18 cellular contexts compared by ENCODE assay signal in the genomic region with DNA sequence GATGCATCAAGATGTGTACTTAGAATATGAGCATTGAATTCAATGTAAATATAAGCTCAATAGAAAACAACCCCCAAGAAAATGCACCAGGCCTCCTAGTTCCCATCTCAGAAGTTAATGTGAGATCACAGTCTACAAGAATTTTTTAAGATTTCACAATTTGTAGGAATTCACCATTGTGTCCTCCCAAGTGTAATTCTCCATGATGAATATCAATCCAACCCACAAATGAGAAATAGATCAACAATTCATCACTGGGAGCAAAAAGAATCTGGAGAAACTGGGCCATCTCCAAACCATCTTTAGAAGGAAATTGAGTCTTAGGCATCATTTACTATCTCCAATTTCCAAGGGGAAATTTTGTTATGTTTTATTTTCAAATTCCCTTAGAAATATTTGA.
A peak's percentile ranks its signal among the peaks of the same experiment; 100 is the strongest.
DNase-seq lines count a peak whose midpoint lies in the region; FAIRE-seq and TF ChIP-seq lines count a peak whose summit lies in the region.
"Had no signal": no experiment of that assay in that cellular context is flagged by ENCODE, and none has a peak within 500 bp of the region (broad histone marks: within the 10 kb centered on the region; RNA-seq: fewer than 3 reads in every experiment).

No MANE protein-coding gene starts in this region.

- H2AFZ ChIP-seq in astrocyte (ENCODE audit: low read depth, low read length): no peak overlapping the region
- H2AFZ ChIP-seq: GM23338 had no signal

- H3K36me3 Mint-ChIP-seq in astrocyte (ENCODE audit: low read depth, unreplicated experiment): no peaks in the 10 kb centered on the region
- H3K36me3 Mint-ChIP-seq: CD8-positive, alpha-beta T cell had no signal

- no peak overlapping the region for H3K4me3 Mint-ChIP-seq in astrocyte (ENCODE audit: unreplicated experiment)
- H3K4me3 Mint-ChIP-seq: CD14-positive monocyte; CD8-positive, alpha-beta T cell; GM23338; H9 had no signal

- no peaks in the 10 kb centered on the region for H3K9me3 ChIP-seq in astrocyte (ENCODE audit: insufficient read depth, low read depth, low read length)

- no peaks in the 10 kb centered on the region for H4K20me1 ChIP-seq in astrocyte (ENCODE audit: insufficient read depth, low read length)

- no peaks in the 10 kb centered on the region for H3K27me3 Mint-ChIP-seq in astrocyte (ENCODE audit: low read depth, unreplicated experiment)

- H3K79me2 ChIP-seq in astrocyte (ENCODE audit: insufficient read depth, low read length): no peaks in the 10 kb centered on the region

- no peaks in the 10 kb centered on the region for H3K36me3 ChIP-seq in astrocyte (ENCODE audit: insufficient read depth, low read length)

- no peak overlapping the region for H3K27ac ChIP-seq in astrocyte (ENCODE audit: low read depth, low read length)

- no peak overlapping the region for H3K4me3 ChIP-seq in astrocyte (ENCODE audit: insufficient read depth, low read depth, low read length)
- H3K4me3 ChIP-seq: GM23338 had no signal

- H3K9ac ChIP-seq in astrocyte (ENCODE audit: low read length): no peak overlapping the region

- no peaks in the 10 kb centered on the region for H3K27me3 ChIP-seq in astrocyte (ENCODE audit: insufficient read depth, low read length)

- H3K9me3 Mint-ChIP-seq in astrocyte (ENCODE audit: unreplicated experiment): no peaks in the 10 kb centered on the region
- H3K9me3 Mint-ChIP-seq: CD8-positive, alpha-beta T cell; GM23338; H9 had no signal

- DNase-seq in AG20443 (ENCODE audit: low spot score) (peak; percentile 35), GM04504 (ENCODE audit: low read depth) (peak; percentile 27), astrocyte (ENCODE audit: low read depth) (peak; percentile 23), renal cortical epithelial cell (ENCODE audit: low read depth) (peak; percentile 45), SW 1271 (lab: John Stamatoyannopoulos, UW) (no peak), NCI-H2081 treated with DMSO at 0.1 percent for 48 hours (lab: John Stamatoyannopoulos, UW) (no peak), putamen (ENCODE audit: low spot score) (no peak)
- DNase-seq in activated T-cell treated with anti-CD3 and anti-CD28 coated beads, Interleukin-2, amount 50 U/mL, for 1 hour: no peak
- DNase-seq: ACHN; CD8-positive, alpha-beta T cell; COR-L47; DND-41; H9; IMR-90; KBM-7 had no signal

- H3K4me1 ChIP-seq in astrocyte (ENCODE audit: insufficient read depth, low read length): peaks cover 4% of the 10 kb centered on the region

- no peak for TF ChIP-seq CTCF in astrocyte (IDR thresholded peaks at IDR 0.05; ENCODE audit: insufficient read depth, low read depth, low read length)

- no peak overlapping the region for H3K27ac Mint-ChIP-seq in astrocyte (ENCODE audit: unreplicated experiment)
- H3K27ac Mint-ChIP-seq: CD14-positive monocyte; CD8-positive, alpha-beta T cell; GM23338; H9 had no signal

- no peak for FAIRE-seq in astrocyte (lab: Jason Lieb, UNC)
- FAIRE-seq: GM12892 had no signal

- no peak overlapping the region for H3K4me2 ChIP-seq in astrocyte (ENCODE audit: low read length)
- H3K4me2 ChIP-seq: GM23338 had no signal

- peaks cover 8% of the 10 kb centered on the region for H3K4me1 Mint-ChIP-seq in astrocyte (ENCODE audit: low read depth, unreplicated experiment)
- H3K4me1 Mint-ChIP-seq: GM23338, H9 had no signal

Comparison
In these comparisons a context has a peak if more than half of its experiments do, and no peak if none do; other contexts are left out.
1. DNase-seq: peak in AG20443 (single experiment), GM04504 (single experiment), astrocyte (single experiment) and renal cortical epithelial cell (single experiment); none in SW 1271 (0 of 2), NCI-H2081 treated with DMSO at 0.1 percent for 48 hours (single experiment), putamen (single experiment) and activated T-cell treated with anti-CD3 and anti-CD28 coated beads, Interleukin-2, amount 50 U/mL, for 1 hour (single experiment).